ENCODE assay signal across 8 cellular contexts in genomic region chr22:23180301-23180892, GRCh38. TPM values are rescaled to one million over a fixed set of nuclear protein-coding genes. Genes with fewer than 3 reads are reported as not detected.
DNase-seq lines count a peak whose midpoint lies in the region; ATAC-seq and TF ChIP-seq lines count a peak whose summit lies in the region.

TSS of gene BCR (plus strand) at chr22:23180509. CDS start at chr22:23180961, 452 bp downstream.

- H3K36me3 ChIP-seq in BJ (ENCODE audit: control insufficient read depth, insufficient read depth, low read length) (peaks cover 3% of the 10 kb centered on the region; the same call in 1 of the 2 replicates), GM23248 (ENCODE audit: low read depth) (no peaks in the 10 kb centered on the region), NT2/D1 (ENCODE audit: insufficient read depth, insufficient read length, low read length) (peaks cover 26% of the 10 kb centered on the region), mesodermal cell (ENCODE audit: control insufficient read depth, insufficient read depth, low read length) (peaks cover 29% of the 10 kb centered on the region)

- H3K4me3 ChIP-seq in BJ (ENCODE audit: low read depth, low read length) (peak within 1 kb of the TSS; percentile 61), GM23248 (peak within 1 kb of the TSS; percentile 72), NT2/D1 (ENCODE audit: insufficient read length, low read depth) (peak within 1 kb of the TSS; percentile 85), mesodermal cell (ENCODE audit: extremely low read depth, insufficient read depth, low read length, poor library complexity, severe bottlenecking) (peak within 1 kb of the TSS; percentile 58)

- peak; percentile 71 for ATAC-seq in stimulated activated effector memory CD8-positive, alpha-beta T cell treated with anti-CD3 and anti-CD28 coated beads, Interleukin-12 subunit alpha, Interleukin-12 subunit beta, amount 100 ng/mL, for 72 hours

- H3K9me3 ChIP-seq in GM23248 (ENCODE audit: low read depth) (no peaks in the 10 kb centered on the region), NT2/D1 (ENCODE audit: insufficient read depth, low read length) (peaks cover 25% of the 10 kb centered on the region; the same call in 1 of the 2 replicates), mesodermal cell (ENCODE audit: control insufficient read depth, low read length) (peaks cover 14% of the 10 kb centered on the region)

- peak within 1 kb of the TSS; percentile 70 for H3K27ac Mint-ChIP-seq in stimulated activated effector memory CD8-positive, alpha-beta T cell treated with anti-CD3 and anti-CD28 coated beads, Interleukin-12 subunit alpha, Interleukin-12 subunit beta, amount 100 ng/mL, for 72 hours

- H3K36me3 Mint-ChIP-seq in stimulated activated effector memory CD8-positive, alpha-beta T cell treated with anti-CD3 and anti-CD28 coated beads, Interleukin-12 subunit alpha, Interleukin-12 subunit beta, amount 100 ng/mL, for 72 hours, result peaks cover 22% of the 10 kb centered on the region

- H3K4me2 ChIP-seq in GM23248 (ENCODE audit: unreplicated experiment), result peak within 1 kb of the TSS; percentile 80

- peak within 1 kb of the TSS; percentile 66 for H3K9ac ChIP-seq in GM23248
- peak within 1 kb of the TSS; percentile 95 for H3K9ac ChIP-seq in NT2/D1 (ENCODE audit: insufficient read length, low read depth)

- CTCF ChIA-PET in BJ (lab: Yijun Ruan, JAX), result interaction anchor here (1.2 to 22.2 kb wide), 4 partner anchors 19 to 126 kb away, joined by 3 to 670 read pairs (median 4); no protein-coding TSS in a partner anchor

- DNase-seq in BJ (ENCODE audit: low read depth), result no peak
- peak; percentile 88 for DNase-seq in GM23248
- no peak for DNase-seq in NT2/D1 (ENCODE audit: low read depth, low spot score)
- DNase-seq in activated T-cell treated with anti-CD3 and anti-CD28 coated beads, Interleukin-2, amount 50 U/mL, for 1 hour, result peak; percentile 72
- no peak for DNase-seq in epithelial cell of prostate (ENCODE audit: low read depth, low spot score)
- DNase-seq in stimulated activated effector memory CD8-positive, alpha-beta T cell treated with anti-CD3 and anti-CD28 coated beads, Interleukin-12 subunit alpha, Interleukin-12 subunit beta, amount 100 ng/mL, for 72 hours (ENCODE audit: low spot score in 2 of 2), result peak; percentile 24 to 63
- no peak for DNase-seq in NCI-H446 treated with DMSO at 0.1 percent for 48 hours (lab: John Stamatoyannopoulos, UW)

- whole genome bisulfite sequencing in GM23248 (ENCODE audit: low coverage in 1 of 2, low lambda C conversion rate in 2 of 2, missing lambda C conversion rate in 2 of 2), 2 experiments, result 0 to 1% methylated on average over 2 to 52 of the region's 88 CpGs
- WGBS in mesodermal cell (ENCODE audit: insufficient coverage in 2 of 2), 2 experiments, result 1% methylated on average over 17 to 40 of the region's 88 CpGs

- H2AFZ ChIP-seq in GM23248, result peak within 1 kb of the TSS; percentile 93

- H3K79me2 ChIP-seq in GM23248 (ENCODE audit: insufficient read depth), result peaks cover 42% of the 10 kb centered on the region

- H3K27me3 ChIP-seq in BJ (ENCODE audit: control insufficient read depth, insufficient read depth, low read length), result no peaks in the 10 kb centered on the region
- no peaks in the 10 kb centered on the region for H3K27me3 ChIP-seq in GM23248 (replicated peaks; ENCODE audit: insufficient read depth)
- H3K27me3 ChIP-seq in NT2/D1 (ENCODE audit: insufficient read depth, insufficient read length), result no peaks in the 10 kb centered on the region

- H3K4me1 ChIP-seq in GM23248 (ENCODE audit: insufficient read depth), result peaks cover 22% of the 10 kb centered on the region
- peaks cover 16% of the 10 kb centered on the region for H3K4me1 ChIP-seq in NT2/D1 (ENCODE audit: insufficient read depth, insufficient read length)
- peaks cover 28% of the 10 kb centered on the region for H3K4me1 ChIP-seq in mesodermal cell (ENCODE audit: control insufficient read depth, insufficient read depth, low read length, poor library complexity, severe bottlenecking)

- peaks cover 5% of the 10 kb centered on the region for H3K9me3 Mint-ChIP-seq in stimulated activated effector memory CD8-positive, alpha-beta T cell treated with anti-CD3 and anti-CD28 coated beads, Interleukin-12 subunit alpha, Interleukin-12 subunit beta, amount 100 ng/mL, for 72 hours

- H3K4me3 Mint-ChIP-seq in stimulated activated effector memory CD8-positive, alpha-beta T cell treated with anti-CD3 and anti-CD28 coated beads, Interleukin-12 subunit alpha, Interleukin-12 subunit beta, amount 100 ng/mL, for 72 hours, result peak within 1 kb of the TSS; percentile 86

- 0 out of 2 replicates have a peak, but pooled peaks have one; percentile 8 for TF ChIP-seq CTCF in BJ (IDR thresholded peaks at IDR 0.05; ENCODE audit: insufficient read depth, low read depth, low read length)

- POLR2A ChIA-PET in BJ (lab: Charles Lee), result no interaction called here

- H3K27ac ChIP-seq in GM23248 (no peak within 1 kb of the TSS), epithelial cell of prostate (peak within 1 kb of the TSS; percentile 56), mesodermal cell (ENCODE audit: low read depth, low read length, severe bottlenecking) (no peak within 1 kb of the TSS)

- peaks cover 72% of the 10 kb centered on the region for H3K4me1 Mint-ChIP-seq in stimulated activated effector memory CD8-positive, alpha-beta T cell treated with anti-CD3 and anti-CD28 coated beads, Interleukin-12 subunit alpha, Interleukin-12 subunit beta, amount 100 ng/mL, for 72 hours

- peaks cover 8% of the 10 kb centered on the region; the same call in 1 of the 2 replicates for H3F3A ChIP-seq in GM23248 (ENCODE audit: insufficient read depth)

- no peaks in the 10 kb centered on the region for H3K9me2 ChIP-seq in GM23248 (ENCODE audit: insufficient read depth)

- H4K20me1 ChIP-seq in GM23248 (ENCODE audit: insufficient read depth), result no peaks in the 10 kb centered on the region

- in situ Hi-C loops in GM23248 (cut with MboI), result loop anchor here (25.0 kb wide), 1 partner anchor 357 kb away; no protein-coding TSS in a partner anchor

RNA-seq across cellular contexts. Expression of gene BCR, which starts in this region (rescaled TPM):
- polyA plus RNA-seq in BJ (2011; rRNA removed), result 15.6 and 24.0 TPM in 2 replicates
- 72.5 and 78.5 TPM in 2 replicates for polyA minus RNA-seq in BJ (2011; rRNA and poly(A)+ RNA removed)
- total RNA-seq in GM23248 (2014; rRNA removed; shearing (Covaris generic)), result 30.0 and 30.6 TPM in 2 replicates
- polyA plus RNA-seq in GM23248 (2016; fragmentation: Nextera tagmentation; extraction: Ambion mirVana), result 3.3 and 4.7 TPM in 2 replicates
- 34.1 TPM for polyA plus RNA-seq in mesodermal cell (2013, experiment 1 of 2)
- 32.9 TPM for polyA plus RNA-seq in mesodermal cell (2013, experiment 2 of 2)

Comparison
In these comparisons a context has a peak if more than half of its experiments do, and no peak if none do; other contexts are left out.
1. DNase-seq: peak in GM23248 (single experiment), activated T-cell treated with anti-CD3 and anti-CD28 coated beads, Interleukin-2, amount 50 U/mL, for 1 hour (single experiment) and stimulated activated effector memory CD8-positive, alpha-beta T cell treated with anti-CD3 and anti-CD28 coated beads, Interleukin-12 subunit alpha, Interleukin-12 subunit beta, amount 100 ng/mL, for 72 hours (2 of 2); none in BJ (single experiment), NT2/D1 (single experiment), epithelial cell of prostate (single experiment) and NCI-H446 treated with DMSO at 0.1 percent for 48 hours (single experiment).
2. Peak in every context shown above with its lines, with median percentiles within 50 percentile points of each other: H3K4me3 ChIP-seq.